In genomic region chr20:32893878-32894483, GRCh38 we compare ENCODE assay signal across 8 cellular contexts. TPM values are rescaled to one million over a fixed set of nuclear protein-coding genes. Genes with fewer than 3 reads are reported as not detected.
DNase-seq lines count a peak whose midpoint lies in the region; ATAC-seq and TF ChIP-seq lines count a peak whose summit lies in the region.

No MANE protein-coding gene starts in this region.

- TF ChIP-seq POLR2A in testis (IDR thresholded peaks at IDR 0.05): no peak

- H3K27ac Mint-ChIP-seq in T-helper 2 cell treated with Interferon-gamma antibody and Interleukin-4, amounts not matched to agents 5 μg/mL and 100 μg/mL, for 36 hours: no peak overlapping the region

- ATAC-seq in Right ventricle myocardium inferior: no peak
- ATAC-seq in Right ventricle myocardium superior (ENCODE audit: poor library complexity): no peak
- peak; percentile 19 for ATAC-seq in esophagus mucosa
- no peak for ATAC-seq in HG03108 (IDR thresholded peaks at IDR 0.05; ENCODE audit: unreplicated experiment)

- DNase-seq in Right ventricle myocardium inferior (ENCODE audit: missing footprints) (peak; percentile 66), Right ventricle myocardium superior (no peak), NAMALWA (ENCODE audit: low spot score) (peak; percentile 34), testis (peak; percentile 65)
- no peak for DNase-seq in T-helper 2 cell treated with Interferon-gamma antibody and Interleukin-4, amounts not matched to agents 5 μg/mL and 100 μg/mL, for 36 hours (ENCODE audit: low spot score)
- DNase-seq in activated CD4-positive, CD25-positive, alpha-beta regulatory T cell treated with anti-CD3 and anti-CD28 coated beads, Interleukin-2, amount 50 U/mL, for 72 hours: no peak

- 70 to 86% methylated on average over 5 to 10 of the region's 10 CpGs for WGBS in testis, 2 donors

- no peaks in the 10 kb centered on the region for H3K27me3 ChIP-seq in testis

- no peaks in the 10 kb centered on the region for H3K9me3 ChIP-seq in testis

- H3K36me3 ChIP-seq in testis (ENCODE audit: low read depth, missing control alignments): no peaks in the 10 kb centered on the region

- no peak overlapping the region for H3K4me3 Mint-ChIP-seq in T-helper 2 cell treated with Interferon-gamma antibody and Interleukin-4, amounts not matched to agents 5 μg/mL and 100 μg/mL, for 36 hours

- H3K4me1 Mint-ChIP-seq in T-helper 2 cell treated with Interferon-gamma antibody and Interleukin-4, amounts not matched to agents 5 μg/mL and 100 μg/mL, for 36 hours (ENCODE audit: low read depth): peaks cover 4% of the 10 kb centered on the region

- intact Hi-C loops in Right ventricle myocardium inferior (cut with DNase I) (loop anchor here (5.0 kb wide), 1 partner anchor 102 kb away; no protein-coding TSS in a partner anchor), Right ventricle myocardium superior (cut with DNase I) (no loop called here), testis (cut with DNase I; ENCODE audit: low total_unique reads) (no loop called here)

- TF ChIP-seq CTCF in testis (IDR thresholded peaks at IDR 0.05): peak in 2 of 3 experiments; percentile 31 to 42

- no peaks in the 10 kb centered on the region for H3K27me3 Mint-ChIP-seq in T-helper 2 cell treated with Interferon-gamma antibody and Interleukin-4, amounts not matched to agents 5 μg/mL and 100 μg/mL, for 36 hours (ENCODE audit: low read depth)

- H3K9me3 Mint-ChIP-seq in T-helper 2 cell treated with Interferon-gamma antibody and Interleukin-4, amounts not matched to agents 5 μg/mL and 100 μg/mL, for 36 hours: no peaks in the 10 kb centered on the region

- no peaks in the 10 kb centered on the region for H3K36me3 Mint-ChIP-seq in T-helper 2 cell treated with Interferon-gamma antibody and Interleukin-4, amounts not matched to agents 5 μg/mL and 100 μg/mL, for 36 hours (ENCODE audit: low read depth)

- no peak overlapping the region for H3K27ac ChIP-seq in testis

- no peaks in the 10 kb centered on the region for H3K4me1 ChIP-seq in testis

- H3K4me3 ChIP-seq in testis: no peak overlapping the region

RNA-seq across cellular contexts. Expression of gene EFCAB8, which starts 35.3 kb away (rescaled TPM):
- 0.43 TPM for total RNA-seq in Right ventricle myocardium inferior
- total RNA-seq in Right ventricle myocardium superior: not detected
- 0.48 TPM for total RNA-seq in esophagus mucosa
- 1 to 10 TPM; 4.9 to 9.5 TPM for total RNA-seq in testis
- polyA plus RNA-seq in testis (ENCODE audit: insufficient read depth, low read depth, low replicate concordance): 6.3 TPM

Comparison
In these comparisons a context has a peak if more than half of its experiments do, and no peak if none do; other contexts are left out.
1. DNase-seq: peak in Right ventricle myocardium inferior (single experiment), NAMALWA (single experiment) and testis (single experiment); none in Right ventricle myocardium superior (single experiment), T-helper 2 cell treated with Interferon-gamma antibody and Interleukin-4, amounts not matched to agents 5 μg/mL and 100 μg/mL, for 36 hours (single experiment) and activated CD4-positive, CD25-positive, alpha-beta regulatory T cell treated with anti-CD3 and anti-CD28 coated beads, Interleukin-2, amount 50 U/mL, for 72 hours (single experiment).